ENCODE assay signal across 27 cellular contexts in the genomic region with DNA sequence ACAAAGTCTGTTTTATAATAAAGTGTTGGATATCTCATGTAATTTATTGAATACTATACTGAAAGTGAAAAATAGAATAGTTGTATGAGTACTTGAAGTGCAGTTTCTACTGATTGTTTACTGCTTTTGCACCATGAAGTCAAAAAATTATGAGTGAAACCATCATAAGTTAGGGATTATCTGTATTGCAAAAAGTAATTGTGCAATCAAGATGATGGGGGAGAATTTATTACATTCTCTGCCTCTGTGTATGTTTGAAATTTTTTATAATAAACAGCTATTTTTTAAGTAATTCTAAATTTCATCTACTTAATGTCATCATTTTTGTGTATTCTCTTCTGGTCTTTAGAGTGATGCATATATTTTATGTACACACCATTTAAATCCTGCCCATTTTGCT.
"Had no signal": no experiment of that assay in that cellular context is flagged by ENCODE, and none has a peak within 500 bp of the region (broad histone marks: within the 10 kb centered on the region; RNA-seq: fewer than 3 reads in every experiment).

No MANE protein-coding gene starts in this region.

- H3K27me3 ChIP-seq: suprapubic skin, testis, thyroid gland, tibial artery, tibial nerve, transverse colon, upper lobe of left lung, upper lobe of right lung, vagina had no signal

- FAIRE-seq: urothelium cell line had no signal

- H3K9me3 ChIP-seq: stomach, suprapubic skin, testis, thoracic aorta, thyroid gland, tibial artery, tibial nerve, transverse colon, upper lobe of left lung, upper lobe of right lung, uterus, vagina had no signal

- H3K27ac ChIP-seq: stomach, suprapubic skin, testis, thoracic aorta, thyroid gland, tibial artery, tibial nerve, transverse colon, upper lobe of left lung, upper lobe of right lung, uterus, vagina had no signal

- DNase-seq: stimulated activated CD4-positive, alpha-beta T cell treated with anti-CD3 and anti-CD28 coated beads, Interleukin-2, amount 100 ng/mL, for 48 hours; stimulated activated CD4-positive, alpha-beta T cell treated with anti-CD3 and anti-CD28 coated beads, Interleukin-4, amount 100 ng/mL, for 1 hour; stimulated activated CD4-positive, alpha-beta T cell treated with anti-CD3 and anti-CD28 coated beads, Interleukin-4, amount 100 ng/mL, for 24 hours; stimulated activated CD4-positive, alpha-beta T cell treated with anti-CD3 and anti-CD28 coated beads, Interleukin-4, amount 100 ng/mL, for 4 hours; stimulated activated CD8-positive, alpha-beta memory T cell treated with anti-CD3 and anti-CD28 coated beads, Interleukin-4, amount 100 ng/mL, for 48 hours; stimulated activated naive B cell treated with anti-CD40 and anti-IgM and Interleukin-4, amounts not matched to agents 10 μg/mL and 1 μg/mL and 100 μg/mL, for 72 hours; stimulated activated naive CD4-positive, alpha-beta T cell; stimulated activated naive CD4-positive, alpha-beta T cell treated with Interleukin-2 at 50 U/mL for 16 hours; stimulated activated naive CD8-positive, alpha-beta T cell treated with anti-CD3 and anti-CD28 coated beads, Interleukin-15, amount 100 ng/mL, for 72 hours; stimulated activated naive CD8-positive, alpha-beta T cell treated with anti-CD3 and anti-CD28 coated beads, Interleukin-15, Interleukin-2, amounts not matched to agents 100 U/mL and 50 U/mL, for 24 hours; stomach; substantia nigra; testis; thyroid gland; tibial artery; transverse colon; trophoblast cell; upper lobe of left lung; upper lobe of right lung; uterus had no signal

- H3K4me3 ChIP-seq: stomach, suprapubic skin, testis, thoracic aorta, thyroid gland, tibial artery, tibial nerve, transverse colon, upper lobe of left lung, upper lobe of right lung, uterus, vagina had no signal

- H3K36me3 ChIP-seq: stomach, suprapubic skin, thoracic aorta, thyroid gland, tibial artery, tibial nerve, transverse colon, upper lobe of left lung, upper lobe of right lung, uterus, vagina had no signal

- ATAC-seq: stimulated activated effector memory CD8-positive, alpha-beta T cell treated with anti-CD3 and anti-CD28 coated beads, Interleukin-12 subunit alpha, Interleukin-12 subunit beta, amount 100 ng/mL, for 72 hours; stimulated activated memory B cell treated with anti-CD40 and anti-IgM and Interleukin-4, amounts not matched to agents 10 μg/mL and 1 μg/mL and 100 μg/mL, for 72 hours; stimulated activated naive B cell treated with anti-CD40 and anti-IgM and Interleukin-4, amounts not matched to agents 10 μg/mL and 1 μg/mL and 100 μg/mL, for 72 hours; stimulated activated naive CD8-positive, alpha-beta T cell treated with anti-CD3 and anti-CD28 coated beads, Interleukin-15, amount 100 ng/mL, for 72 hours; stimulated activated naive CD8-positive, alpha-beta T cell treated with anti-CD3 and anti-CD28 coated beads, Interleukin-15, Interleukin-2, amounts not matched to agents 100 U/mL and 50 U/mL, for 24 hours; upper lobe of right lung had no signal

- H3K4me1 ChIP-seq: stomach, suprapubic skin, testis, thyroid gland, tibial artery, tibial nerve, transverse colon, upper lobe of left lung, upper lobe of right lung, uterus, vagina had no signal
